In the genomic region with DNA sequence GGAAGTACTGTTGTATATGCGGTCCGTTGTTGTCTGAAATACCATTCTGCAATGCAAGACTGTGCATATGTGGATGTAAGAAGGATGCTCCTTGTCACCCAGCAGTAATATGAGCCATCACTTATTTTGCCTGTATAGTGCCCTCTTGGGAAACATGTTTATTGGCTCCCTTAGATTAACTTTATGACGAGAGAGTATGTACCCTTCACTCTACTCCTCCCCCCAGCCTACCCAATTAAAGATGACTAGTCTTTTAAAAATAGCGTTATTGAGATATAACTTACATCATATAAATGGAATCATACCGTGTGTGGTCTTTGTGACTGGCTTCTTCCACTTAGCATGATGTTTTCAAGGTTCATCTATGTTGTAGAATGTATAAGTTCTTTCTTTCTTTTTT, we compare ENCODE assay signal across 17 cellular contexts. TPM values are rescaled to one million over a fixed set of nuclear protein-coding genes. Genes with fewer than 3 reads are reported as not detected.
DNase-seq lines count a peak whose midpoint lies in the region; ATAC-seq and TF ChIP-seq lines count a peak whose summit lies in the region.
"Had no signal": no experiment of that assay in that cellular context is flagged by ENCODE, and none has a peak within 500 bp of the region (broad histone marks: within the 10 kb centered on the region; RNA-seq: fewer than 3 reads in every experiment).

No MANE protein-coding gene starts in this region.

- no peaks in the 10 kb centered on the region for H3K9me2 ChIP-seq in GM23338 (ENCODE audit: insufficient read depth)

- TF ChIP-seq POLR2A in body of pancreas (IDR thresholded peaks at IDR 0.05) = no peak

- H3K27me3 Mint-ChIP-seq in MCF 10A (ENCODE audit: insufficient read depth, unreplicated experiment) = no peaks in the 10 kb centered on the region
- H3K27me3 Mint-ChIP-seq in GM23338 (ENCODE audit: insufficient read depth, low read depth, poor library complexity) = peaks cover 2% of the 10 kb centered on the region
- H3K27me3 Mint-ChIP-seq: B cell had no signal

- H3K27me3 ChIP-seq in body of pancreas (no peaks in the 10 kb centered on the region), GM23338 (ENCODE audit: insufficient read depth) (no peaks in the 10 kb centered on the region)
- H3K27me3 ChIP-seq: BLaER1 treated with 17β-estradiol and CSF1 and Interleukin-3, amounts not matched to agents 10 nM and 100 nM had no signal

- no peak overlapping the region for H3K4me3 Mint-ChIP-seq in MCF 10A (ENCODE audit: unreplicated experiment)
- H3K4me3 Mint-ChIP-seq in GM23338 = no peak overlapping the region
- H3K4me3 Mint-ChIP-seq: B cell; CD8-positive, alpha-beta T cell had no signal

- 93 to 94% methylated on average over 5 of the region's 5 CpGs for WGBS in body of pancreas, 2 donors

- no peak overlapping the region for H3K27ac ChIP-seq in HEK293 (ENCODE audit: extremely low read depth, low read depth, low read length)
- no peak overlapping the region for H3K27ac ChIP-seq in body of pancreas
- H3K27ac ChIP-seq in GM23338 (ENCODE audit: low read depth) = no peak overlapping the region
- H3K27ac ChIP-seq: BLaER1 treated with 17β-estradiol and CSF1 and Interleukin-3, amounts not matched to agents 10 nM and 100 nM had no signal

- ATAC-seq in body of pancreas = no peak
- no peak for ATAC-seq in GM23338
- ATAC-seq: CD8-positive, alpha-beta T cell had no signal

- peaks cover 50% of the 10 kb centered on the region for H3K79me2 ChIP-seq in GM23338 (replicated peaks; ENCODE audit: insufficient read depth)

- peak; percentile 27 for DNase-seq in NCI-H2171 treated with DMSO at 0.1 percent for 48 hours (lab: John Stamatoyannopoulos, UW)
- no peak for DNase-seq in NCI-H2171 (lab: John Stamatoyannopoulos, UW)
- peak; percentile 35 for DNase-seq in NCI-H1436 treated with DMSO at 0.1 percent for 48 hours (lab: John Stamatoyannopoulos, UW)
- peak; percentile 49 for DNase-seq in NCI-H69 (lab: John Stamatoyannopoulos, UW)
- no peak for DNase-seq in body of pancreas
- no peak for DNase-seq in MCF 10A (ENCODE audit: unreplicated experiment)
- DNase-seq in GM23338 (ENCODE audit: low spot score) = no peak
- DNase-seq: 8988T; Calu3; CD8-positive, alpha-beta T cell; DMS79 treated with DMSO at 0.1 percent for 48 hours; GF-D8; HCEC 1CT; IMR-90 had no signal

- BruUV-seq in MCF 10A (replicated peaks; lab: Mats Ljungman, UMichigan) = no TSS peak

- CTCF ChIA-PET in HEK293 (lab: Yijun Ruan, JAX) = interaction anchor here (0.7 kb wide), 1 partner anchor 9 kb away, joined by 3 read pairs; no protein-coding TSS in a partner anchor
- CTCF ChIA-PET in MCF 10A (lab: Yijun Ruan, JAX) = interaction anchor here (0.6 kb wide), 1 partner anchor 40 kb away, joined by 4 read pairs; no protein-coding TSS in a partner anchor

- H3K4me2 ChIP-seq in GM23338 = no peak overlapping the region
- H3K4me2 ChIP-seq: BLaER1 treated with 17β-estradiol and CSF1 and Interleukin-3, amounts not matched to agents 10 nM and 100 nM had no signal

- peaks cover 12% of the 10 kb centered on the region for H4K20me1 ChIP-seq in GM23338 (replicated peaks; ENCODE audit: insufficient read depth)

- POLR2A ChIA-PET in HEK293 (lab: Yijun Ruan, JAX) (no interaction called here), MCF 10A (lab: Yijun Ruan, JAX) (no interaction called here)

- no peaks in the 10 kb centered on the region for H3K36me3 Mint-ChIP-seq in MCF 10A (ENCODE audit: insufficient read depth, unreplicated experiment)
- H3K36me3 Mint-ChIP-seq in GM23338 (ENCODE audit: low read depth) = no peaks in the 10 kb centered on the region
- H3K36me3 Mint-ChIP-seq: CD8-positive, alpha-beta T cell had no signal

- H3K9me3 ChIP-seq in HEK293 (ENCODE audit: control insufficient read depth, insufficient read depth, low read depth, low read length) (no peaks in the 10 kb centered on the region), body of pancreas (no peaks in the 10 kb centered on the region)

- intact Hi-C loops in body of pancreas (cut with DNase I) = no loop called here
- intact Hi-C loops in MCF 10A (cut with micrococcal nuclease) = no loop called here

- H3K4me1 Mint-ChIP-seq in MCF 10A (ENCODE audit: insufficient read depth, unreplicated experiment) (peaks cover 24% of the 10 kb centered on the region), GM23338 (peaks cover 4% of the 10 kb centered on the region; the same call in 1 of the 3 replicates)

- peaks cover 22% of the 10 kb centered on the region for H3K4me1 ChIP-seq in HEK293 (ENCODE audit: control insufficient read depth, insufficient read depth, low read length)
- peaks cover 10% of the 10 kb centered on the region for H3K4me1 ChIP-seq in body of pancreas
- no peaks in the 10 kb centered on the region for H3K4me1 ChIP-seq in GM23338 (ENCODE audit: insufficient read depth)
- H3K4me1 ChIP-seq: BLaER1 treated with 17β-estradiol and CSF1 and Interleukin-3, amounts not matched to agents 10 nM and 100 nM had no signal

- H3K36me3 ChIP-seq in HEK293 (ENCODE audit: control insufficient read depth in 2 of 2, insufficient read depth in 1 of 2, low read length in 2 of 2) (no peaks in the 10 kb centered on the region), body of pancreas (replicated peaks in 1 of 2; ENCODE audit: insufficient read depth in 1 of 2, low read depth in 2 of 2) (no peaks in the 10 kb centered on the region), GM23338 (ENCODE audit: insufficient read depth) (no peaks in the 10 kb centered on the region)

- no peak overlapping the region for H2AFZ ChIP-seq in GM23338

- no peak overlapping the region for H3K27ac Mint-ChIP-seq in MCF 10A (ENCODE audit: low read depth, unreplicated experiment)
- H3K27ac Mint-ChIP-seq in GM23338 = no peak overlapping the region
- H3K27ac Mint-ChIP-seq: B cell; CD8-positive, alpha-beta T cell had no signal

- H3K4me3 ChIP-seq in HEK293 (ENCODE audit: low read depth, low read length) (no peak overlapping the region), body of pancreas (no peak overlapping the region), GM23338 (no peak overlapping the region)
- H3K4me3 ChIP-seq: BLaER1 treated with 17β-estradiol and CSF1 and Interleukin-3, amounts not matched to agents 10 nM and 100 nM had no signal

- no peak for TF ChIP-seq CTCF in HEK293 (tag by site-specific recombination; IDR thresholded peaks at IDR 0.05)
- no peak for TF ChIP-seq CTCF in body of pancreas (IDR thresholded peaks at IDR 0.05)
- no peak for TF ChIP-seq CTCF in MCF 10A (IDR thresholded peaks at IDR 0.05; ENCODE audit: unreplicated experiment)
- no peak for TF ChIP-seq CTCF in GM23338 (conservative IDR thresholded peaks at IDR 0.05; ENCODE audit: low read depth in 2 of 2)

- H3F3A ChIP-seq in GM23338 (replicated peaks; ENCODE audit: low read depth) = no peaks in the 10 kb centered on the region

- H3K9me3 Mint-ChIP-seq in MCF 10A (ENCODE audit: unreplicated experiment) = no peaks in the 10 kb centered on the region
- no peaks in the 10 kb centered on the region for H3K9me3 Mint-ChIP-seq in GM23338
- H3K9me3 Mint-ChIP-seq: CD8-positive, alpha-beta T cell had no signal

TF ChIP-seq in HEK293, 187 proteins besides CTCF, POLR2A, EP300 and RAD21 (continues in another document):
- TF ChIP-seq, protein P1, sequence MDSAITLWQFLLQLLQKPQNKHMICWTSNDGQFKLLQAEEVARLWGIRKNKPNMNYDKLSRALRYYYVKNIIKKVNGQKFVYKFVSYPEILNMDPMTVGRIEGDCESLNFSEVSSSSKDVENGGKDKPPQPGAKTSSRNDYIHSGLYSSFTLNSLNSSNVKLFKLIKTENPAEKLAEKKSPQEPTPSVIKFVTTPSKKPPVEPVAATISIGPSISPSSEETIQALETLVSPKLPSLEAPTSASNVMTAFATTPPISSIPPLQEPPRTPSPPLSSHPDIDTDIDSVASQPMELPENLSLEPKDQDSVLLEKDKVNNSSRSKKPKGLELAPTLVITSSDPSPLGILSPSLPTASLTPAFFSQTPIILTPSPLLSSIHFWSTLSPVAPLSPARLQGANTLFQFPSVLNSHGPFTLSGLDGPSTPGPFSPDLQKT (IDR thresholded peaks at IDR 0.05; ENCODE audit: borderline replicate concordance, low read depth, low read length) = no peak
- TF ChIP-seq ZNF174 (tag by site-specific recombination; IDR thresholded peaks at IDR 0.05) = no peak

TF ChIP-seq in GM23338, 12 proteins besides CTCF, POLR2A, EP300 and RAD21 (continues in another document):
- TF ChIP-seq STAT1 (IDR thresholded peaks at IDR 0.05; ENCODE audit: unreplicated experiment) = no peak
- TF ChIP-seq EZH2 (IDR thresholded peaks at IDR 0.05; ENCODE audit: low read depth, unreplicated experiment) = no peak
- TF ChIP-seq ZNF114 (CRISPR knock-in tag; IDR thresholded peaks at IDR 0.05) = no peak
- TF ChIP-seq, protein P2, sequence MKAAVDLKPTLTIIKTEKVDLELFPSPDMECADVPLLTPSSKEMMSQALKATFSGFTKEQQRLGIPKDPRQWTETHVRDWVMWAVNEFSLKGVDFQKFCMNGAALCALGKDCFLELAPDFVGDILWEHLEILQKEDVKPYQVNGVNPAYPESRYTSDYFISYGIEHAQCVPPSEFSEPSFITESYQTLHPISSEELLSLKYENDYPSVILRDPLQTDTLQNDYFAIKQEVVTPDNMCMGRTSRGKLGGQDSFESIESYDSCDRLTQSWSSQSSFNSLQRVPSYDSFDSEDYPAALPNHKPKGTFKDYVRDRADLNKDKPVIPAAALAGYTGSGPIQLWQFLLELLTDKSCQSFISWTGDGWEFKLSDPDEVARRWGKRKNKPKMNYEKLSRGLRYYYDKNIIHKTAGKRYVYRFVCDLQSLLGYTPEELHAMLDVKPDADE (IDR thresholded peaks at IDR 0.05) = no peak
- TF ChIP-seq EZH2phosphoT487 (IDR thresholded peaks at IDR 0.05; ENCODE audit: unreplicated experiment) = no peak
- no peak for TF ChIP-seq CREB1 (CRISPR knock-in tag; IDR thresholded peaks at IDR 0.05; ENCODE audit: low read depth)
- no peak for TF ChIP-seq JUNB (IDR thresholded peaks at IDR 0.05; ENCODE audit: unreplicated experiment)
- no peak for TF ChIP-seq ZNF331 (CRISPR knock-in tag; IDR thresholded peaks at IDR 0.05; ENCODE audit: low read depth)

RNA-seq across cellular contexts. Expression of a gene that starts 33.6 kb away (rescaled TPM):
- total RNA-seq in body of pancreas (10 to 100 TPM; 47.5 to 50.4 TPM), MCF 10A (2022) (55.0 and 67.7 TPM in 2 replicates)
- total RNA-seq in GM23338 (2014; rRNA removed; shearing (Covaris generic)) = 69.6 and 74.3 TPM in 2 replicates
- polyA plus RNA-seq in GM23338 (2016; fragmentation: Nextera tagmentation; extraction: Ambion mirVana) = 13.1 and 17.7 TPM in 2 replicates

RNA-seq across cellular contexts. Expression of a gene that starts 33.9 kb away (rescaled TPM):
- total RNA-seq in body of pancreas = 1 to 10 TPM; 2.9 to 4.3 TPM
- total RNA-seq in MCF 10A (2022) = 13.4 and 17.3 TPM in 2 replicates
- 10.3 and 11.4 TPM in 2 replicates for total RNA-seq in GM23338 (2014; rRNA removed; shearing (Covaris generic))
- 19.9 and 21.3 TPM in 2 replicates for polyA plus RNA-seq in GM23338 (2016; fragmentation: Nextera tagmentation; extraction: Ambion mirVana)

Comparison
In these comparisons a context has a peak if more than half of its experiments do, and no peak if none do; other contexts are left out.
1. DNase-seq: peak in NCI-H2171 treated with DMSO at 0.1 percent for 48 hours (single experiment), NCI-H1436 treated with DMSO at 0.1 percent for 48 hours (single experiment) and NCI-H69 (single experiment); none in NCI-H2171 (single experiment), body of pancreas (0 of 4), MCF 10A (single experiment) and GM23338 (single experiment).